ENCODE assay signal across 9 cellular contexts in the genomic region with DNA sequence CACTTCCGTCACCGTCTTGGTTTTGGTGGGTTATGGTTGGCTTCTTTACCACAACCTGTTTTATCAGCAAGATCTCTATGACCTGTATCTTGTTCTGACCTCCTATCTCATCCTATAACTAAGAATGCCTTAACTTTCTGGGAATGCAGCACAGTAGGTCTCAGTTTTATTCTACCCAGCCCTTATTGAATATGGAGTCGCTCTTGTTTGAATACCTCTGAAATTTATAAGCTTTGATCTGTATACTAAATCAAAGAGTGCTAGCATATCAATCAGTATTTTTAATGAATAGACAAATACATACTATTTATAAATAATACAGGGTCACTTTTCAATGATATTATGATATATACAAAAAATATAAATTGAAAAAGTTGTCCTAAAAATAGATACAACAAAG.
"Had no signal": no experiment of that assay in that cellular context is flagged by ENCODE, and none has a peak within 500 bp of the region (broad histone marks: within the 10 kb centered on the region; RNA-seq: fewer than 3 reads in every experiment).

No MANE protein-coding gene starts in this region.

- H3K9me3 ChIP-seq: HAP-1 had no signal

- H3K4me1 ChIP-seq: HAP-1 had no signal

- H3K4me3 ChIP-seq: GM23248, GM23338, HAP-1 had no signal

- DNase-seq: GM23248, GOT3, H7, H9, HFFc6 had no signal

- FAIRE-seq: H1, H54 had no signal

- H3K4me2 ChIP-seq: GM23338 had no signal

- H3K9me3 Mint-ChIP-seq: GM23338, H9 had no signal

- H2AFZ ChIP-seq: GM23248 had no signal

- H3K36me3 ChIP-seq: HAP-1 had no signal

- ATAC-seq: GM23338 had no signal

- H3K9ac ChIP-seq: GM23248 had no signal

- H3K27ac ChIP-seq: GM23248 had no signal

- H3K4me3 Mint-ChIP-seq: GM23338, H9, HFFc6 had no signal

- H3K27ac Mint-ChIP-seq: HFFc6 had no signal
